ENCODE assay signal across 22 cellular contexts in the genomic region with DNA sequence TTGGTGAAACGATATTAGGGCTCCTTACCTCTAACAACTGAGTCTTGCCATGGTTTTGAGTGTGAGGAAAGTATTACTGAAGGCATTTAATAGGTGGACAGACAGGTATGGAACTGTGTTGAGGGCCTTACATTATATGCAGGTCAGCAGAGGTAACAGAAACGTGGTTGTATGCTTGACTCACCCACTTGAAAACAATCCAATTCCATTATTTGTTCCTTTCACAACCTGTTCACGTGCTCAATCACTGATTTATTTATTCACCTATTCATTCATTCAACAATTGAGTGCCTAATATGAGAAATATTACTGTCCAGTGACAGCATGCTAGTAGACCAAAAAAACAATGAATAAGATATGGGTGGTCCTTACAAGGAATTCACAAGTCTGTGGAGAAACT. TPM values are rescaled to one million over a fixed set of nuclear protein-coding genes. Genes with fewer than 3 reads are reported as not detected.
A peak's percentile ranks its signal among the peaks of the same experiment; 100 is the strongest.
DNase-seq lines count a peak whose midpoint lies in the region; ATAC-seq, FAIRE-seq and TF ChIP-seq lines count a peak whose summit lies in the region.
"Had no signal": no experiment of that assay in that cellular context is flagged by ENCODE, and none has a peak within 500 bp of the region (broad histone marks: within the 10 kb centered on the region; RNA-seq: fewer than 3 reads in every experiment).

No MANE protein-coding gene starts in this region.

- H3K4me1 ChIP-seq in keratinocyte (ENCODE audit: control insufficient read depth, extremely low read depth, insufficient read depth, low read length): peaks cover 37% of the 10 kb centered on the region
- H3K4me1 ChIP-seq: Caco-2 had no signal

- no peak overlapping the region for H3K9ac ChIP-seq in keratinocyte (ENCODE audit: control insufficient read depth, extremely low read depth, insufficient read depth, low read length)
- H3K9ac ChIP-seq: GM23248 had no signal

- POLR2A ChIA-PET in RWPE1 (lab: Yijun Ruan, JAX; ENCODE audit: low non-redundant PET): no interaction called here

- CTCF ChIA-PET in RWPE1 (lab: Yijun Ruan, JAX): no interaction called here

- no peaks in the 10 kb centered on the region for H4K20me1 ChIP-seq in keratinocyte (ENCODE audit: control insufficient read depth, extremely low read depth, insufficient read depth, low read length)

- TF ChIP-seq CTCF in RWPE1 (conservative IDR thresholded peaks at IDR 0.05; ENCODE audit: low read depth) (no peak), keratinocyte (optimal IDR thresholded peaks at IDR 0.05 in 1 of 3, IDR thresholded peaks at IDR 0.05 in 1 of 3, conservative IDR thresholded peaks at IDR 0.05 in 1 of 3; ENCODE audit: extremely low read depth in 1 of 3, insufficient read depth in 2 of 3, low read length in 3 of 3) (no peak)

- dilution Hi-C loops in keratinocyte (cut with MboI; ENCODE audit: extremely low pct_ligation_motif_present, low sequenced_read_pairs): no loop called here

- H3K4me2 ChIP-seq in keratinocyte (ENCODE audit: control insufficient read depth, extremely low read depth, insufficient read depth, low read depth, low read length): no peak overlapping the region

- H2AFZ ChIP-seq in keratinocyte (ENCODE audit: control insufficient read depth, low read length): no peak overlapping the region
- H2AFZ ChIP-seq: GM23248 had no signal

- ATAC-seq in HG03108 (IDR thresholded peaks at IDR 0.05; ENCODE audit: unreplicated experiment) (no peak), GM21717 (IDR thresholded peaks at IDR 0.05; ENCODE audit: unreplicated experiment) (no peak)
- ATAC-seq: GM12878, K562, SK-N-SH treated with all-trans-retinoic acid at 6 μM for 48 hours had no signal

- no peaks in the 10 kb centered on the region for H3K27me3 ChIP-seq in keratinocyte (ENCODE audit: control insufficient read depth, extremely low read depth, insufficient read depth, low read length)

- no peaks in the 10 kb centered on the region for H3K36me3 ChIP-seq in keratinocyte (ENCODE audit: control insufficient read depth in 2 of 2, extremely low read depth in 1 of 2, insufficient read depth in 2 of 2, low read length in 2 of 2)

- peak; percentile 79 for FAIRE-seq in keratinocyte (lab: Jason Lieb, UNC)
- FAIRE-seq: A204.1, GM12878, GM19239, K562 had no signal

- no peaks in the 10 kb centered on the region for H3K9me3 ChIP-seq in keratinocyte (ENCODE audit: control insufficient read depth, low read depth, low read length)
- H3K9me3 ChIP-seq: Caco-2 had no signal

- H3K27ac ChIP-seq in RWPE1 (no peak overlapping the region), keratinocyte (ENCODE audit: control insufficient read depth, insufficient read depth, low read length) (no peak overlapping the region)
- H3K27ac ChIP-seq: GM23248 had no signal

- H3K4me3 ChIP-seq in keratinocyte (ENCODE audit: control insufficient read depth in 2 of 3, extremely low read depth in 1 of 3, insufficient read depth in 2 of 3, low read depth in 1 of 3, low read length in 3 of 3): no peak overlapping the region
- H3K4me3 ChIP-seq: GM12878, GM23248, K562 had no signal

- no peaks in the 10 kb centered on the region for H3K79me2 ChIP-seq in keratinocyte (ENCODE audit: control insufficient read depth, insufficient read depth, low read length)

- DNase-seq in DMS53 treated with DMSO at 0.1 percent for 48 hours (lab: John Stamatoyannopoulos, UW; ENCODE audit: unreplicated experiment): peak; percentile 55
- DNase-seq in RWPE1 (ENCODE audit: low spot score): peak; percentile 7
- no peak for DNase-seq in keratinocyte (ENCODE audit: low read depth, low spot score)
- DNase-seq in renal cortical epithelial cell (ENCODE audit: low read depth): peak; percentile 77
- no peak for DNase-seq in NK-92 treated with Interleukin-12 subunit alpha and Interleukin-12 subunit beta, amount 100 ng/mL, for 24 hours (lab: John Stamatoyannopoulos, UW)
- DNase-seq: Caco-2; CD4-positive, alpha-beta T cell; DMS153; EL; GM23248; MV-4-11; NCI-H187; NCI-H226; NCI-H524 treated with DMSO at 0.1 percent for 48 hours; SHP77 treated with DMSO at 0.1 percent for 48 hours had no signal

- no peaks in the 10 kb centered on the region for H3K9me1 ChIP-seq in keratinocyte (ENCODE audit: control insufficient read depth, extremely low read depth, insufficient read depth, low read length)

RNA-seq across cellular contexts. Expression of gene PPARGC1A, which starts 33.3 kb away (rescaled TPM):
- 0.08 to 0.18 TPM (median 0.14 TPM) in 3 replicates for polyA plus RNA-seq in keratinocyte
- 0.04 TPM for polyA plus RNA-seq in keratinocyte (2011; ENCODE audit: low read depth)
- polyA plus RNA-seq in keratinocyte (2011; cell fraction: cytosol; rRNA removed): 0.04 TPM in 2 replicates
- polyA plus RNA-seq in keratinocyte (2011; cell fraction: nucleus; rRNA removed): 0.03 and 0.24 TPM in 2 replicates
- polyA plus RNA-seq in keratinocyte (2012; ENCODE audit: low replicate concordance): 0.08 and 0.18 TPM in 2 replicates
- polyA minus RNA-seq in keratinocyte: 0.03 to 0.77 TPM in 2 of 3 replicates, not detected in the other
- polyA minus RNA-seq in keratinocyte (2011; cell fraction: cytosol; rRNA and poly(A)+ RNA removed): not detected
- 0.16 and 0.21 TPM in 2 replicates for polyA minus RNA-seq in keratinocyte (2011; cell fraction: nucleus; rRNA and poly(A)+ RNA removed)
- total RNA-seq in renal cortical epithelial cell: 2.3 and 62.4 TPM in 2 replicates
- total RNA-seq: Caco-2; CD4-positive, alpha-beta T cell; GM23248 had no signal
- polyA plus RNA-seq: GM23248, K562 had no signal

Comparison
In these comparisons a context has a peak if more than half of its experiments do, and no peak if none do; other contexts are left out.
1. DNase-seq: peak in DMS53 treated with DMSO at 0.1 percent for 48 hours (single experiment), RWPE1 (single experiment) and renal cortical epithelial cell (single experiment); none in keratinocyte (single experiment) and NK-92 treated with Interleukin-12 subunit alpha and Interleukin-12 subunit beta, amount 100 ng/mL, for 24 hours (single experiment).